ENCODE assay signal across 19 cellular contexts in the genomic region with DNA sequence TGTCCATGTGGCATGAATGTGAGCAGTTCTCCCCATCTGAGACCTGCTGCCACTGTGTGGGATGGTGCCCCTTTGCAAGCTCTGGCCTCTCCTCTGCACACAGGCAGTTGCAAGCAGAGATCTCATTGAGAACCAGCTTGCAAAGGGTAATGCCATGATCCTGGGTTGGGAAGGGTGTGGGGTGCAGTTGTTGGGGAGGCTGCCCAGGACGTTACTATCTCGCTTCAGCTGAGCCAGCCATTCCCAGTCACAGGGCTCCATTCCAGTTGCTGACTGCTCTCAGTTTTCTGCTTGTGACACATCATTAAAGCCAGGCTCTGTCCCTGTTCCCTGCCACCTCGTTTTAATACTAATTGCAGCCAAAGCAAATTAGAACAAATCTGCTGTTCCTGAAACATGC.
DNase-seq lines count a peak whose midpoint lies in the region; ATAC-seq and TF ChIP-seq lines count a peak whose summit lies in the region.
"Had no signal": no experiment of that assay in that cellular context is flagged by ENCODE, and none has a peak within 500 bp of the region (broad histone marks: within the 10 kb centered on the region; RNA-seq: fewer than 3 reads in every experiment).

No MANE protein-coding gene starts in this region.

- H3K36me3 Mint-ChIP-seq in brain = no peaks in the 10 kb centered on the region
- H3K36me3 Mint-ChIP-seq: CD4-positive, CD25-positive, alpha-beta regulatory T cell had no signal

- ATAC-seq in Right ventricle myocardium inferior (no peak), HG03196 (IDR thresholded peaks at IDR 0.05; ENCODE audit: unreplicated experiment) (no peak)
- ATAC-seq: HCT116 had no signal

- intact Hi-C loops in Right ventricle myocardium inferior (cut with DNase I) = no loop called here

- H3K36me3 ChIP-seq in right atrium auricular region = no peaks in the 10 kb centered on the region
- no peaks in the 10 kb centered on the region for H3K36me3 ChIP-seq in BLaER1 treated with 17β-estradiol and CSF1 and Interleukin-3, amounts not matched to agents 10 nM and 100 nM

- no peaks in the 10 kb centered on the region for H3K27me3 ChIP-seq in right atrium auricular region
- H3K27me3 ChIP-seq in BLaER1 treated with 17β-estradiol and CSF1 and Interleukin-3, amounts not matched to agents 10 nM and 100 nM = no peaks in the 10 kb centered on the region

- peaks cover 14% of the 10 kb centered on the region for H3K27me3 Mint-ChIP-seq in brain

- peaks cover 4 to 5% of the 10 kb centered on the region in 2 donors for H3K9me3 ChIP-seq in right atrium auricular region
- H3K9me3 ChIP-seq in BLaER1 treated with 17β-estradiol and CSF1 and Interleukin-3, amounts not matched to agents 10 nM and 100 nM (replicated peaks in 1 of 11) = peaks cover 0 to 11% (median 6%) of the 10 kb centered on the region in 11 experiments; a peak in 11 of 22 replicates

- H3K4me3 ChIP-seq in right atrium auricular region = no peak overlapping the region
- H3K4me3 ChIP-seq in BLaER1 treated with 17β-estradiol and CSF1 and Interleukin-3, amounts not matched to agents 10 nM and 100 nM = no peak overlapping the region

- peak overlapping the region in 4 of 5 experiments; percentile 42 to 85 (median 59) for H3K27ac Mint-ChIP-seq in brain
- H3K27ac Mint-ChIP-seq: CD4-positive, CD25-positive, alpha-beta regulatory T cell; HFFc6 had no signal

- no peaks in the 10 kb centered on the region for H3K4me1 ChIP-seq in right atrium auricular region
- peaks cover 3 to 86% (median 67%) of the 10 kb centered on the region in 10 experiments for H3K4me1 ChIP-seq in BLaER1 treated with 17β-estradiol and CSF1 and Interleukin-3, amounts not matched to agents 10 nM and 100 nM

- TF ChIP-seq CTCF in right atrium auricular region (IDR thresholded peaks at IDR 0.05) = no peak
- no peak for TF ChIP-seq CTCF in brain (conservative IDR thresholded peaks at IDR 0.05)

- H3K27ac ChIP-seq in right atrium auricular region = no peak overlapping the region
- H3K27ac ChIP-seq in BLaER1 treated with 17β-estradiol and CSF1 and Interleukin-3, amounts not matched to agents 10 nM and 100 nM = no peak overlapping the region

- peak; percentile 40 for DNase-seq in right atrium auricular region (ENCODE audit: low spot score)
- DNase-seq in Right ventricle myocardium inferior (ENCODE audit: missing footprints) = no peak
- no peak for DNase-seq in DMS153 treated with DMSO at 0.1 percent for 48 hours (lab: John Stamatoyannopoulos, UW; ENCODE audit: unreplicated experiment)
- no peak for DNase-seq in cerebellum (ENCODE audit: low spot score)
- DNase-seq: AML-193; C1 segment of cervical spinal cord; CD4-positive, CD25-positive, alpha-beta regulatory T cell; CD8-positive, alpha-beta memory T cell; COR-L47; DMS79; GDM1; GOT3; H7; HFFc6; KG1 had no signal

- H3K4me3 Mint-ChIP-seq in brain = peak overlapping the region in 2 of 5 experiments; percentile 30 to 40
- H3K4me3 Mint-ChIP-seq: CD4-positive, CD25-positive, alpha-beta regulatory T cell; HFFc6 had no signal

- no peak overlapping the region for H3K9ac ChIP-seq in BLaER1 treated with 17β-estradiol and CSF1 and Interleukin-3, amounts not matched to agents 10 nM and 100 nM

- peaks cover 0 to 10% (median 0%) of the 10 kb centered on the region in 5 experiments for H3K9me3 Mint-ChIP-seq in brain

- peak overlapping the region in 10 of 11 experiments; percentile 27 to 96 (median 77); a peak in 15 of 22 replicates for H3K4me2 ChIP-seq in BLaER1 treated with 17β-estradiol and CSF1 and Interleukin-3, amounts not matched to agents 10 nM and 100 nM

- peaks cover 66% of the 10 kb centered on the region for H3K4me1 Mint-ChIP-seq in brain
- H3K4me1 Mint-ChIP-seq: CD4-positive, CD25-positive, alpha-beta regulatory T cell; CD8-positive, alpha-beta memory T cell had no signal

- no peaks in the 10 kb centered on the region for H4K20me1 ChIP-seq in BLaER1 treated with 17β-estradiol and CSF1 and Interleukin-3, amounts not matched to agents 10 nM and 100 nM
